ENCODE assay signal across 8 cellular contexts in genomic region chr9:114588150-114588663, GRCh38. TPM values are rescaled to one million over a fixed set of nuclear protein-coding genes. Genes with fewer than 3 reads are reported as not detected.
A peak's percentile ranks its signal among the peaks of the same experiment; 100 is the strongest.
DNase-seq lines count a peak whose midpoint lies in the region; ATAC-seq, FAIRE-seq and TF ChIP-seq lines count a peak whose summit lies in the region.

No MANE protein-coding gene starts in this region.

- H3K36me3 ChIP-seq in BJ (ENCODE audit: control insufficient read depth, insufficient read depth, low read length) (peaks cover 1% of the 10 kb centered on the region; the same call in 1 of the 2 replicates), adrenal gland (replicated peaks in 1 of 2) (peaks cover 0 to 8% of the 10 kb centered on the region in 2 donors), iPS-18a (ENCODE audit: control insufficient read depth, low read depth, low read length) (peaks cover 14% of the 10 kb centered on the region)

- H3K9me3 Mint-ChIP-seq in stimulated activated effector memory CD8-positive, alpha-beta T cell treated with anti-CD3 and anti-CD28 coated beads, Interleukin-12 subunit alpha, Interleukin-12 subunit beta, amount 100 ng/mL, for 72 hours: no peaks in the 10 kb centered on the region

- H3K27ac Mint-ChIP-seq in stimulated activated effector memory CD8-positive, alpha-beta T cell treated with anti-CD3 and anti-CD28 coated beads, Interleukin-12 subunit alpha, Interleukin-12 subunit beta, amount 100 ng/mL, for 72 hours: peak overlapping the region; percentile 99

- H3K4me1 Mint-ChIP-seq in stimulated activated effector memory CD8-positive, alpha-beta T cell treated with anti-CD3 and anti-CD28 coated beads, Interleukin-12 subunit alpha, Interleukin-12 subunit beta, amount 100 ng/mL, for 72 hours: peaks cover 59% of the 10 kb centered on the region

- intact Hi-C loops in adrenal gland (cut with DNase I): loop anchor here in 1 of 2 donors (10.0 kb wide), 1 partner anchor 63 kb away; no protein-coding TSS in a partner anchor

- H3K4me3 ChIP-seq in BJ (ENCODE audit: low read depth, low read length) (peak overlapping the region; percentile 81), adrenal gland (peak overlapping the region; percentile 20 to 100 (median 82)), iPS-18a (ENCODE audit: low read length) (peak overlapping the region; percentile 92)

- peak; percentile 4 for ATAC-seq in HG03439 (IDR thresholded peaks at IDR 0.05; ENCODE audit: unreplicated experiment)
- peak; percentile 0 for ATAC-seq in stimulated activated effector memory CD8-positive, alpha-beta T cell treated with anti-CD3 and anti-CD28 coated beads, Interleukin-12 subunit alpha, Interleukin-12 subunit beta, amount 100 ng/mL, for 72 hours
- no peak for ATAC-seq in GM19463 (IDR thresholded peaks at IDR 0.05; ENCODE audit: unreplicated experiment)

- POLR2A ChIA-PET in BJ (lab: Charles Lee): no interaction called here

- DNase-seq in BJ (ENCODE audit: low read depth) (no peak), adrenal gland (peak; percentile 30 to 78 (median 52)), GM20000 (ENCODE audit: low spot score) (no peak), RCC 7860 (ENCODE audit: low spot score) (no peak)
- DNase-seq in stimulated activated effector memory CD8-positive, alpha-beta T cell treated with anti-CD3 and anti-CD28 coated beads, Interleukin-12 subunit alpha, Interleukin-12 subunit beta, amount 100 ng/mL, for 72 hours (ENCODE audit: low spot score in 2 of 2): peak in 1 of 2 donors; percentile 56

- H3K9ac ChIP-seq in iPS-18a (ENCODE audit: low read length): peak overlapping the region; percentile 93

- no peak for TF ChIP-seq POLR2A in adrenal gland (IDR thresholded peaks at IDR 0.05)

- H3K27ac ChIP-seq in adrenal gland (peak overlapping the region; percentile 57 to 98 (median 95)), iPS-18a (ENCODE audit: low read length) (peak overlapping the region; percentile 85)

- CTCF ChIA-PET in BJ (lab: Yijun Ruan, JAX): interaction anchor here (0.7 to 1.3 kb wide), 3 partner anchors 8 to 182 kb away, joined by 4 to 8 read pairs (median 6); no protein-coding TSS in a partner anchor

- H3K27me3 ChIP-seq in BJ (ENCODE audit: control insufficient read depth, insufficient read depth, low read length) (no peaks in the 10 kb centered on the region), adrenal gland (no peaks in the 10 kb centered on the region), iPS-18a (ENCODE audit: control insufficient read depth, insufficient read depth, low read length) (no peaks in the 10 kb centered on the region)

- H3K4me1 ChIP-seq in adrenal gland (replicated peaks in 1 of 2) (peaks cover 33 to 45% of the 10 kb centered on the region in 2 donors), iPS-18a (ENCODE audit: control insufficient read depth, low read depth, low read length) (peaks cover 16% of the 10 kb centered on the region)

- H3K36me3 Mint-ChIP-seq in stimulated activated effector memory CD8-positive, alpha-beta T cell treated with anti-CD3 and anti-CD28 coated beads, Interleukin-12 subunit alpha, Interleukin-12 subunit beta, amount 100 ng/mL, for 72 hours: peaks cover 52% of the 10 kb centered on the region

- 0 to 1% (median 1%) methylated on average over 15 of the region's 15 CpGs for WGBS in adrenal gland, 4 donors

- no peak for FAIRE-seq in RCC 7860 (lab: Jason Lieb, UNC)

- peak overlapping the region; percentile 99 for H3K4me3 Mint-ChIP-seq in stimulated activated effector memory CD8-positive, alpha-beta T cell treated with anti-CD3 and anti-CD28 coated beads, Interleukin-12 subunit alpha, Interleukin-12 subunit beta, amount 100 ng/mL, for 72 hours

- TF ChIP-seq CTCF in BJ (IDR thresholded peaks at IDR 0.05; ENCODE audit: insufficient read depth, low read depth, low read length) (no peak), adrenal gland (IDR thresholded peaks at IDR 0.05) (no peak), GM20000 (IDR thresholded peaks at IDR 0.05; ENCODE audit: extremely low read depth, missing control alignments) (no peak)

- H3K9me3 ChIP-seq in adrenal gland (replicated peaks in 1 of 3): no peaks in the 10 kb centered on the region
- no peaks in the 10 kb centered on the region for H3K9me3 ChIP-seq in iPS-18a (ENCODE audit: control insufficient read depth, low read depth, low read length)

RNA-seq across cellular contexts. Expression of gene ATP6V1G1, which starts 0.6 kb away (rescaled TPM):
- polyA plus RNA-seq in BJ (2011; rRNA removed) (89.2 and 134 TPM in 2 replicates), adrenal gland (100 to 1,000 TPM; 174 to 303 (median 193) TPM)
- polyA minus RNA-seq in BJ (2011; rRNA and poly(A)+ RNA removed): 15.8 and 24.7 TPM in 2 replicates
- 100 to 1,000 TPM; 109 to 314 (median 170) TPM for total RNA-seq in adrenal gland

RNA-seq across cellular contexts. Expression of gene TMEM268, which starts 22.9 kb away (rescaled TPM):
- polyA plus RNA-seq in BJ (2011; rRNA removed) (11.8 and 18.4 TPM in 2 replicates), adrenal gland (10 to 100 TPM in 1 of 3 donors, 1 to 10 TPM in 2; 5.7 to 19.2 (median 6.8) TPM)
- 11.9 and 20.2 TPM in 2 replicates for polyA minus RNA-seq in BJ (2011; rRNA and poly(A)+ RNA removed)
- 10 to 100 TPM; 12.8 to 20.5 (median 17.9) TPM for total RNA-seq in adrenal gland

Comparison
In these comparisons a context has a peak if more than half of its experiments do, and no peak if none do; other contexts are left out.
1. DNase-seq: peak in adrenal gland (7 of 7); none in BJ (single experiment), GM20000 (single experiment) and RCC 7860 (single experiment).
2. Peak in every context shown above with its lines, with median percentiles within 50 percentile points of each other: H3K4me3 ChIP-seq.